Comparison of ENCODE assay signal across 1 cellular context in the genomic region with DNA sequence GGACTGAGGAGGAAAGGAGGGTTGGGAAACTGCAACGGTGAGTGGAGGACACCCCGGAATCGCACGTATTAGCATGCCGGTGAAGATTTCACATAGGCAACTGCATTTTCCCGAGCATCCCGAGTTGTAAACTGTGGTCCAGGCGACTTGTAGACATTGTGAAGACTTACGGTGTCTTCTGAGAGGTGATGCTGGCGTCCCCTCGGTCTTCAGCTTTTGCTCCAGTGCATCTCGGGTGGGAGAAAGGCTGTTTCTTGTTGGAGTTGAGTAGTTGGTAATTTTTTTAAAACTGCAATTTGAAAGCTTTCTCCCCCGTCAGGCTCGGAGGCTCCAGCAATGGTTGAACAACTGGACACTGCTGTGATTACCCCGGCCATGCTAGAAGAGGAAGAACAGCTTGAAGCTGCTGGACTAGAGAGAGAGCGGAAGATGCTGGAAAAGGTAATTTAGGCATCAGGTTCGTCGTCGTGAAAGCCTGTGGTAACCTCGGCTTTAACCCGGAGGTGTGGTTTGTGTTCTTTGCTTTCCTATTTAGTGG.
TF ChIP-seq lines count a peak whose summit lies in the region.

No MANE protein-coding gene starts in this region.

TF ChIP-seq in IMR-90, 13 proteins besides CTCF, POLR2A, EP300 and RAD21 (continued from another document):
- TF ChIP-seq, protein P1, sequence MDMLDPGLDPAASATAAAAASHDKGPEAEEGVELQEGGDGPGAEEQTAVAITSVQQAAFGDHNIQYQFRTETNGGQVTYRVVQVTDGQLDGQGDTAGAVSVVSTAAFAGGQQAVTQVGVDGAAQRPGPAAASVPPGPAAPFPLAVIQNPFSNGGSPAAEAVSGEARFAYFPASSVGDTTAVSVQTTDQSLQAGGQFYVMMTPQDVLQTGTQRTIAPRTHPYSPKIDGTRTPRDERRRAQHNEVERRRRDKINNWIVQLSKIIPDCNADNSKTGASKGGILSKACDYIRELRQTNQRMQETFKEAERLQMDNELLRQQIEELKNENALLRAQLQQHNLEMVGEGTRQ (IDR thresholded peaks at IDR 0.05; ENCODE audit: low read depth, low read length): no peak
- TF ChIP-seq SMC3 (IDR thresholded peaks at IDR 0.05; ENCODE audit: low read depth, low read length): no peak
